ENCODE assay signal across 28 cellular contexts in genomic region chr2:126704434-126705165, GRCh38. TPM values are rescaled to one million over a fixed set of nuclear protein-coding genes. Genes with fewer than 3 reads are reported as not detected.
DNase-seq lines count a peak whose midpoint lies in the region; ATAC-seq and TF ChIP-seq lines count a peak whose summit lies in the region.
"Had no signal": no experiment of that assay in that cellular context is flagged by ENCODE, and none has a peak within 500 bp of the region (broad histone marks: within the 10 kb centered on the region; RNA-seq: fewer than 3 reads in every experiment).

No MANE protein-coding gene starts in this region.

- no peak overlapping the region for H3K9ac ChIP-seq in BLaER1

- CTCF ChIA-PET in OCI-LY7 (lab: Charles Lee; ENCODE audit: unreplicated experiment): no interaction called here

- H3K4me1 ChIP-seq in BLaER1: peaks cover 31% of the 10 kb centered on the region
- H3K4me1 ChIP-seq in OCI-LY7 (ENCODE audit: insufficient read depth, low read length, poor library complexity, severe bottlenecking): no peaks in the 10 kb centered on the region
- H3K4me1 ChIP-seq: foreskin keratinocyte had no signal

- no peak overlapping the region for H3K4me3 ChIP-seq in BLaER1
- H3K4me3 ChIP-seq in fibroblast of pulmonary artery (replicated peaks; ENCODE audit: low read depth, low read length): no peak overlapping the region
- H3K4me3 ChIP-seq in OCI-LY7 (ENCODE audit: low read depth, low read length, poor library complexity, severe bottlenecking): no peak overlapping the region
- H3K4me3 ChIP-seq: coronary artery, mucosa of descending colon had no signal

- peak; percentile 35 for DNase-seq in astrocyte of the hippocampus (ENCODE audit: low read depth, low spot score)
- peak; percentile 46 for DNase-seq in fibroblast of pulmonary artery (ENCODE audit: low read depth)
- DNase-seq in renal cortical epithelial cell (ENCODE audit: low read depth): peak; percentile 49
- no peak for DNase-seq in SHP77 treated with DMSO at 0.1 percent for 48 hours (lab: John Stamatoyannopoulos, UW)
- no peak for DNase-seq in OCI-LY7 (ENCODE audit: low spot score)
- DNase-seq: ACHN; activated CD4-positive, alpha-beta T cell treated with anti-CD3 and anti-CD28 coated beads for 4 hours; activated T-cell treated with anti-CD3 and anti-CD28 coated beads, Interleukin-2, amount 50 U/mL, for 4 hours; C1 segment of cervical spinal cord; Calu3; DND-41; foreskin keratinocyte; H7; hippocampal formation; immature natural killer cell; KG1; mucosa of descending colon; NCI-H146; NCI-H2171 treated with DMSO at 0.1 percent for 48 hours; NCI-H524 treated with DMSO at 0.1 percent for 48 hours; stimulated activated CD4-positive, alpha-beta T cell treated with anti-CD3 and anti-CD28 coated beads, Interleukin-2, amount 100 ng/mL, for 24 hours; substantia nigra; T-helper 2 cell had no signal

- H4K20me1 ChIP-seq in BLaER1 (no peaks in the 10 kb centered on the region), OCI-LY7 (ENCODE audit: insufficient read depth, low read length) (no peaks in the 10 kb centered on the region)

- BruUV-seq in OCI-LY7 (replicated peaks; lab: Mats Ljungman, UMichigan): no TSS peak

- POLR2A ChIA-PET in OCI-LY7 (lab: Charles Lee): no interaction called here

- H3K4me2 ChIP-seq in BLaER1: peak overlapping the region; percentile 43
- H3K4me2 ChIP-seq in OCI-LY7 (ENCODE audit: low read length): no peak overlapping the region

- H3K79me2 ChIP-seq in OCI-LY7 (ENCODE audit: insufficient read depth, low read depth, low read length): no peaks in the 10 kb centered on the region

- H3K9me3 ChIP-seq in BLaER1 (no peaks in the 10 kb centered on the region), OCI-LY7 (ENCODE audit: low read length) (no peaks in the 10 kb centered on the region)
- H3K9me3 ChIP-seq: mucosa of descending colon had no signal

- TF ChIP-seq CTCF in fibroblast of pulmonary artery (IDR thresholded peaks at IDR 0.05; ENCODE audit: low read length, missing control alignments): no peak
- TF ChIP-seq CTCF in OCI-LY7 (conservative IDR thresholded peaks at IDR 0.05; ENCODE audit: low read length): no peak

- no peaks in the 10 kb centered on the region for H3K27me3 ChIP-seq in BLaER1
- H3K27me3 ChIP-seq: foreskin keratinocyte had no signal

- H3K27ac ChIP-seq in BLaER1: no peak overlapping the region
- H3K27ac ChIP-seq in OCI-LY7 (ENCODE audit: low read depth, low read length, poor library complexity, severe bottlenecking): no peak overlapping the region
- H3K27ac ChIP-seq: coronary artery, foreskin keratinocyte had no signal

- H3K36me3 ChIP-seq in BLaER1 (peaks cover 14% of the 10 kb centered on the region), OCI-LY7 (ENCODE audit: insufficient read depth, low read length) (no peaks in the 10 kb centered on the region)

- no peak overlapping the region for H2AFZ ChIP-seq in OCI-LY7 (ENCODE audit: low read length)

- ATAC-seq in GM19328 (IDR thresholded peaks at IDR 0.05; ENCODE audit: unreplicated experiment): no peak
- no peak for ATAC-seq in SK-N-SH treated with all-trans-retinoic acid at 6 μM for 48 hours
- ATAC-seq: activated T-cell treated with anti-CD3 and anti-CD28 coated beads, Interleukin-2, amount 50 U/mL, for 4 hours; foreskin keratinocyte; mucosa of descending colon had no signal

- intact Hi-C loops in OCI-LY7 (cut with micrococcal nuclease; ENCODE audit: unreplicated experiment): no loop called here

- H3K9me2 ChIP-seq in OCI-LY7 (ENCODE audit: insufficient read depth, low read length): no peaks in the 10 kb centered on the region

TF ChIP-seq in SK-N-SH treated with all-trans-retinoic acid at 6 μM for 48 hours, 23 proteins besides CTCF, POLR2A, EP300 and RAD21:
- no peak for TF ChIP-seq TSHZ2 (CRISPR knock-in tag; IDR thresholded peaks at IDR 0.05)
- no peak for TF ChIP-seq RARB (CRISPR knock-in tag; IDR thresholded peaks at IDR 0.05)
- TF ChIP-seq ZNF8 (CRISPR knock-in tag; IDR thresholded peaks at IDR 0.05): no peak
- TF ChIP-seq CSDC2 (CRISPR knock-in tag; IDR thresholded peaks at IDR 0.05): no peak
- TF ChIP-seq PPARA (CRISPR knock-in tag; IDR thresholded peaks at IDR 0.05; ENCODE audit: borderline replicate concordance): no peak
- no peak for TF ChIP-seq ZNF70 (CRISPR knock-in tag; IDR thresholded peaks at IDR 0.05)

RNA-seq across cellular contexts. Expression of gene GYPC, which starts 48.6 kb away (rescaled TPM):
- 22.3 and 34.7 TPM in 2 replicates for total RNA-seq in renal cortical epithelial cell
- 117 and 154 TPM in 2 replicates for total RNA-seq in OCI-LY7 (2014; rRNA removed; shearing (Covaris generic))
- 96.4 and 107 TPM in 2 replicates for total RNA-seq in OCI-LY7 (2022)
- total RNA-seq: Calu3, foreskin keratinocyte, HT1080 had no signal

Comparison
In these comparisons a context has a peak if more than half of its experiments do, and no peak if none do; other contexts are left out.
1. DNase-seq: peak in astrocyte of the hippocampus (single experiment), fibroblast of pulmonary artery (single experiment) and renal cortical epithelial cell (single experiment); none in SHP77 treated with DMSO at 0.1 percent for 48 hours (single experiment) and OCI-LY7 (single experiment).